In genomic region chr10:77810446-77811335, GRCh38 we compare ENCODE assay signal across 15 cellular contexts.
DNase-seq lines count a peak whose midpoint lies in the region; ATAC-seq and TF ChIP-seq lines count a peak whose summit lies in the region.
"Had no signal": no experiment of that assay in that cellular context is flagged by ENCODE, and none has a peak within 500 bp of the region (broad histone marks: within the 10 kb centered on the region; RNA-seq: fewer than 3 reads in every experiment).

No MANE protein-coding gene starts in this region.

- peak overlapping the region; percentile 68 for H3K27ac Mint-ChIP-seq in T-helper 17 cell

- H3K4me3 ChIP-seq in spleen: no peak overlapping the region
- H3K4me3 ChIP-seq: HAP-1 had no signal

- no peak overlapping the region for H3K27ac ChIP-seq in spleen
- H3K27ac ChIP-seq: KMS-11 had no signal

- peaks cover 0 to 86% (median 10%) of the 10 kb centered on the region in 6 donors for H3K36me3 ChIP-seq in spleen

- no peaks in the 10 kb centered on the region for H3K9me3 ChIP-seq in T-helper 17 cell (ENCODE audit: control insufficient read depth, low read length, poor library complexity, severe bottlenecking)
- no peaks in the 10 kb centered on the region for H3K9me3 ChIP-seq in spleen
- H3K9me3 ChIP-seq: HAP-1, SK-N-SH had no signal

- no peaks in the 10 kb centered on the region for H3K27me3 Mint-ChIP-seq in T-helper 17 cell

- H3K4me1 Mint-ChIP-seq in T-helper 17 cell: peaks cover 3% of the 10 kb centered on the region

- H3K4me1 ChIP-seq in spleen: no peaks in the 10 kb centered on the region
- H3K4me1 ChIP-seq: HAP-1 had no signal

- H3K4me3 Mint-ChIP-seq in T-helper 17 cell: no peak overlapping the region

- intact Hi-C loops in sciatic nerve (cut with DNase I) (no loop called here), spleen (cut with DNase I; ENCODE audit: low total_unique reads) (no loop called here)

- ATAC-seq in T-helper 17 cell: no peak
- peak; percentile 27 for ATAC-seq in sciatic nerve
- ATAC-seq in HG03520 (IDR thresholded peaks at IDR 0.05; ENCODE audit: unreplicated experiment): no peak

- H3K36me3 Mint-ChIP-seq in T-helper 17 cell (ENCODE audit: low read depth): no peaks in the 10 kb centered on the region

- 86 to 96% (median 93%) methylated on average over 22 to 23 of the region's 23 CpGs for WGBS in spleen, 5 donors

- no peak for TF ChIP-seq CTCF in spleen (IDR thresholded peaks at IDR 0.05 in 8 of 11, conservative IDR thresholded peaks at IDR 0.05 in 3 of 11)

- DNase-seq in HK-2 (ENCODE audit: unreplicated experiment): peak; percentile 52
- no peak for DNase-seq in T-helper 17 cell
- DNase-seq in kidney tubule cell (ENCODE audit: low spot score): peak; percentile 44
- no peak for DNase-seq in sciatic nerve (ENCODE audit: low spot score)
- no peak for DNase-seq in effector CD4-positive, alpha-beta T cell
- DNase-seq in spleen: no peak
- DNase-seq: EL, NCI-H1092, NCI-H146, NCI-H2081, NCI-H774, SK-N-SH had no signal

- H3K27me3 ChIP-seq in spleen (replicated peaks in 1 of 7): no peaks in the 10 kb centered on the region

- TF ChIP-seq POLR2A in spleen (IDR thresholded peaks at IDR 0.05): no peak

Comparison
In these comparisons a context has a peak if more than half of its experiments do, and no peak if none do; other contexts are left out.
1. DNase-seq: peak in HK-2 (single experiment) and kidney tubule cell (single experiment); none in T-helper 17 cell (0 of 3), sciatic nerve (single experiment), effector CD4-positive, alpha-beta T cell (single experiment) and spleen (single experiment).